29 cellular contexts compared by ENCODE assay signal in the genomic region with DNA sequence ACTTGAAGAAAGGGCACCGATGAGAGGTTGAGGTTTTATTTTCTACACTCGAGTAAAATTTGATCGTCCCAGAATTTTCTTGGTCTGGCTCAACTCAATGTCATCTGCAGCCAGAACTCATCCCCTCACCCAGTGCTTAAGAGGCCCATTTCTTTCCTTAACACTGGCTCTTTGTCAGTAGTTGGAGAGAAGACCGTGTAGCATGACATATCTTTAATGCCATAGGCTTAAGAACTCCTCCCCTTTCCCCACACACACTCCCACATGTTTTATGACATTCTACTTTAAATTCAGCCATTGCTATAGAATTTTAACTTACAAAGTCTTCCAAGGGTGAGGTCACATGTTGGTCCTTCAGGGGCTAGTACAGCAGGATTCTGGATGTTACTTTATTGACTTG.
"Had no signal": no experiment of that assay in that cellular context is flagged by ENCODE, and none has a peak within 500 bp of the region (broad histone marks: within the 10 kb centered on the region; RNA-seq: fewer than 3 reads in every experiment).

No MANE protein-coding gene starts in this region.

- H3K36me3 ChIP-seq: ascending aorta, cardiac muscle cell, WERI-Rb-1 had no signal

- DNase-seq: activated CD4-positive, alpha-beta memory T cell treated with anti-CD3 and anti-CD28 coated beads, Interleukin-2, amount 10 ng/mL, durations not matched to agents 7 days and 5 days; activated CD4-positive, alpha-beta T cell treated with anti-CD3 and anti-CD28 coated beads for 1 hour; activated CD4-positive, alpha-beta T cell treated with anti-CD3 and anti-CD28 coated beads for 36 hours; activated CD4-positive, alpha-beta T cell treated with anti-CD3 and anti-CD28 coated beads for 48 hours; activated CD4-positive, alpha-beta T cell treated with anti-CD3 and anti-CD28 coated beads, Interleukin-2, amount 10 ng/mL, durations not matched to agents 7 days and 5 days; activated CD4-positive, alpha-beta T cell treated with anti-CD3 and anti-CD28 coated beads, Interleukin-2, amount 50 U/mL, for 48 hours; activated CD4-positive, CD25-positive, alpha-beta regulatory T cell; activated CD8-positive, alpha-beta memory T cell treated with anti-CD3 and anti-CD28 coated beads for 24 hours; activated CD8-positive, alpha-beta memory T cell treated with anti-CD3 and anti-CD28 coated beads, Interleukin-2, amount 10 ng/mL, durations not matched to agents 7 days and 5 days; activated CD8-positive, alpha-beta memory T cell treated with anti-CD3 and anti-CD28 coated beads, Interleukin-2, amount 50 U/mL, for 48 hours; activated CD8-positive, alpha-beta T cell treated with anti-CD3 and anti-CD28 coated beads, Interleukin-2, amount 10 ng/mL, durations not matched to agents 7 days and 5 days; activated effector memory CD4-positive, alpha-beta T cell treated with Interleukin-2 at 50 U/mL for 16 hours; activated gamma-delta T cell; activated naive CD4-positive, alpha-beta T cell treated with anti-CD3 and anti-CD28 coated beads, Interleukin-2, amount 10 ng/mL, durations not matched to agents 7 days and 5 days; activated naive CD4-positive, alpha-beta T cell treated with Interleukin-2 at 50 U/mL for 16 hours; activated naive CD8-positive, alpha-beta T cell treated with anti-CD3 and anti-CD28 coated beads, Interleukin-2, amount 10 ng/mL, durations not matched to agents 7 days and 5 days; activated naive CD8-positive, alpha-beta T cell treated with anti-CD3 and anti-CD28 coated beads, Interleukin-2, amount 50 U/mL, for 24 hours; activated T-cell treated with anti-CD3 and anti-CD28 coated beads, Interleukin-2, amount 50 U/mL, for 24 hours; activated T-cell treated with anti-CD3 and anti-CD28 coated beads, Interleukin-2, amount 50 U/mL, for 48 hours; amygdala; anterior cingulate cortex; caudate nucleus; cerebellar nuclear complex; T-helper 1 cell; T-helper 2 cell; T-helper 9 cell; WERI-Rb-1 had no signal

- H3K4me3 ChIP-seq: ascending aorta, cardiac muscle cell had no signal

- H3K9me3 ChIP-seq: ascending aorta had no signal

- H3K4me1 ChIP-seq: ascending aorta had no signal

- H3K27ac ChIP-seq: ascending aorta, cardiac muscle cell, WERI-Rb-1 had no signal
